ENCODE assay signal across 7 cellular contexts in genomic region chr7:23106801-23107713, GRCh38. TPM values are rescaled to one million over a fixed set of nuclear protein-coding genes. Genes with fewer than 3 reads are reported as not detected.
A peak's percentile ranks its signal among the peaks of the same experiment; 100 is the strongest.
DNase-seq lines count a peak whose midpoint lies in the region; ATAC-seq and TF ChIP-seq lines count a peak whose summit lies in the region.

No MANE protein-coding gene starts in this region.

- 9% methylated on average over 11 of the region's 11 CpGs for WGBS in SK-N-SH (ENCODE audit: low lambda C conversion rate)

- no peak for ATAC-seq in HG03439 (IDR thresholded peaks at IDR 0.05; ENCODE audit: unreplicated experiment)

- peak overlapping the region; percentile 96 for H2AFZ ChIP-seq in SK-N-SH (ENCODE audit: low read depth)

- H3K9me3 ChIP-seq in SK-N-SH = no peaks in the 10 kb centered on the region

- peaks cover 7% of the 10 kb centered on the region; the same call in 1 of the 2 replicates for H4K20me1 ChIP-seq in SK-N-SH (ENCODE audit: insufficient read depth)

- peak overlapping the region; percentile 90 to 96 for H3K27ac ChIP-seq in SK-N-SH (ENCODE audit: low read depth in 2 of 2, low read length in 1 of 2)
- no peak overlapping the region for H3K27ac ChIP-seq in rectal smooth muscle tissue (ENCODE audit: low read depth, low read length)

- POLR2A ChIA-PET in SK-N-SH (lab: Yijun Ruan, JAX) = interaction anchor here (0.8 to 2.1 kb wide), 7 partner anchors 10 to 368 kb away, joined by 3 to 17 read pairs (median 5); no protein-coding TSS in a partner anchor

- CTCF ChIA-PET in SK-N-SH (lab: Yijun Ruan, JAX) = interaction anchor here (0.7 to 3.4 kb wide), 17 partner anchors 9 to 1024 kb away, joined by 3 to 19 read pairs (median 4); no protein-coding TSS in a partner anchor

- no peak for TF ChIP-seq CTCF in SK-N-SH (IDR thresholded peaks at IDR 0.05)
- no peak for TF ChIP-seq CTCF in fibroblast of the aortic adventitia (IDR thresholded peaks at IDR 0.05; ENCODE audit: insufficient read depth, low read length)

- H3K79me2 ChIP-seq in SK-N-SH (ENCODE audit: insufficient read depth) = peaks cover 58% of the 10 kb centered on the region

- TF ChIP-seq EP300 in SK-N-SH (IDR thresholded peaks at IDR 0.05; ENCODE audit: borderline replicate concordance in 1 of 2, low read depth in 1 of 2, low read length in 1 of 2) = no peak

- no peaks in the 10 kb centered on the region for H3K9me2 ChIP-seq in SK-N-SH

- no peaks in the 10 kb centered on the region for H3K27me3 ChIP-seq in SK-N-SH (ENCODE audit: insufficient read depth)
- H3K27me3 ChIP-seq in rectal smooth muscle tissue (ENCODE audit: control insufficient read depth, insufficient read depth, low read length) = no peaks in the 10 kb centered on the region

- H3F3A ChIP-seq in SK-N-SH (replicated peaks; ENCODE audit: insufficient read depth) = peaks cover 8% of the 10 kb centered on the region

- H3K4me3 ChIP-seq in SK-N-SH (ENCODE audit: low read depth in 2 of 2, low read length in 1 of 2) = peak overlapping the region; percentile 100
- peak overlapping the region; percentile 86 for H3K4me3 ChIP-seq in fibroblast of the aortic adventitia (ENCODE audit: low read depth, low read length)
- H3K4me3 ChIP-seq in rectal smooth muscle tissue (ENCODE audit: low read length) = peak overlapping the region; percentile 95

- peaks cover 0 to 4% of the 10 kb centered on the region in 2 experiments for H3K36me3 ChIP-seq in SK-N-SH (replicated peaks in 1 of 2; ENCODE audit: control insufficient read depth in 1 of 2, insufficient read depth in 2 of 2, low read length in 1 of 2)
- H3K36me3 ChIP-seq in rectal smooth muscle tissue (ENCODE audit: control insufficient read depth, insufficient read depth, low read length) = no peaks in the 10 kb centered on the region

- peak overlapping the region; percentile 92 for H3K4me2 ChIP-seq in SK-N-SH

- no peak for TF ChIP-seq RAD21 in SK-N-SH (IDR thresholded peaks at IDR 0.05; ENCODE audit: low read length)

- H3K4me1 ChIP-seq in SK-N-SH (ENCODE audit: control insufficient read depth in 1 of 2, insufficient read depth in 2 of 2, low read depth in 1 of 2, low read length in 1 of 2) (peaks cover 0 to 20% of the 10 kb centered on the region in 2 experiments; a peak in 2 of 4 replicates), rectal smooth muscle tissue (ENCODE audit: control insufficient read depth, insufficient read depth, low read length) (peaks cover 9% of the 10 kb centered on the region)

- H3K9ac ChIP-seq in SK-N-SH (peak overlapping the region; percentile 90), rectal smooth muscle tissue (ENCODE audit: low read length) (peak overlapping the region; percentile 91)

- DNase-seq in HCEC 1CT (peak; percentile 18), SK-N-SH (no peak), fibroblast of the aortic adventitia (ENCODE audit: low read depth) (peak; percentile 20), 8988T (no peak)
- no peak for DNase-seq in effector CD8-positive, alpha-beta T cell (lab: John Stamatoyannopoulos, UW)

TF ChIP-seq in SK-N-SH, 30 proteins besides CTCF, POLR2A, EP300 and RAD21:
- TF ChIP-seq SIN3A (IDR thresholded peaks at IDR 0.05; ENCODE audit: borderline replicate concordance, low read depth, low read length) (no peak), RFX5 (IDR thresholded peaks at IDR 0.05; ENCODE audit: low read length) (peak; percentile 12; the same call in 1 of the 2 replicates), MEF2A (IDR thresholded peaks at IDR 0.05; ENCODE audit: borderline replicate concordance, low read depth) (no peak)

RNA-seq across cellular contexts. Expression of gene KLHL7, which starts 1.5 kb away (rescaled TPM):
- 30.8 and 31.6 TPM in 2 replicates for polyA plus RNA-seq in SK-N-SH (2012; rRNA removed)
- polyA plus RNA-seq in SK-N-SH (2012; cell fraction: cytosol; rRNA removed) = 41.7 and 50.6 TPM in 2 replicates
- polyA plus RNA-seq in SK-N-SH (2012; cell fraction: nucleus; rRNA removed) = 22.7 and 25.5 TPM in 2 replicates
- 28.5 and 152 TPM in 2 replicates for total RNA-seq in fibroblast of the aortic adventitia (ENCODE audit: low replicate concordance)

Comparison
In these comparisons a context has a peak if more than half of its experiments do, and no peak if none do; other contexts are left out.
1. DNase-seq: peak in HCEC 1CT (single experiment) and fibroblast of the aortic adventitia (single experiment); none in SK-N-SH (single experiment), effector CD8-positive, alpha-beta T cell (single experiment) and 8988T (single experiment).
2. Peak in every context shown above with its lines, with median percentiles within 50 percentile points of each other: H3K4me3 ChIP-seq.